ENCODE assay signal across 8 cellular contexts in the genomic region with DNA sequence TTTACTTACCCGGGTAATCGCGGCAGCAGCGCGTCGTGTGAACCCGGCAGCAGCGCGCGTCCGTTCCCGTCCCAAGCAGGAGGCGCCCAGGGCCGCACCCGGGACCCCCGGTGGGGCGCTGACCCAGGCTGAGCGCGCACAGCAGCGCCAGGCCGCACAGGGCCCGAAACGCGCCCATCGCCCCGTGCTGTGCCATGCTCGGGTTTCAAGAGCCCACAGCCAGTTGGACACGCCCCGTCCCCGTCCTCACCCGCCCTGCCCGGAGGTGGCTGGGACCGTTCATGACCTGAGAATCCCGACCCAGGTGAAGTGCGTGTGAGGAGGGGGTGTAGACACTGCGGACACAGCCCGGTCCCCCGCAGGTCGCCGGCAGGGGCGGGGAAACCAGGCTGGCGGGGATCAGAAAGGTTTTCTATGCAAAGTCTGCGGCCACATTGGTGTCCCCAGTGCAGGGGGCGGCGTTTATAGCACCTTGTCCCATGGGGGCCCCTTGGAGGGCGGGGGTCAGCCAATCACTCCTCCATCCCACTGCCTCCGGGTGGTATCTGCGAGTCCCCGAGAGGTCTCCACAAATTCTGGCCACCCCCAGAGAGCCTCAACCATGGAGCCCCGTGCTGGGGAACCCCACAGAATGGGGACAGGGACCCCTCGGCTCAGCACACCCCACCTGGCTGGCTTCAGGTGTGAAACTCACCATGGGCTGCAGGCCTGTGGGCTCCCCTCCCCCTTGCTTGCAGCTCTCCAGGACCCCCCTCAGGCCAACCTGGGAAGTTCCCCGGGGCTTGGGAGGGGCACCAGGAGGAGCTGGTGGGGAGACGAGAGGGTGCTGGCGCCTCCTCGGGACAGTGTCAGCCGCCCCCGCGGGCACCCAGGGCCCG. TPM values are rescaled to one million over a fixed set of nuclear protein-coding genes. Genes with fewer than 3 reads are reported as not detected.
DNase-seq lines count a peak whose midpoint lies in the region; ATAC-seq and TF ChIP-seq lines count a peak whose summit lies in the region.
"Had no signal": no experiment of that assay in that cellular context is flagged by ENCODE, and none has a peak within 500 bp of the region (broad histone marks: within the 10 kb centered on the region; RNA-seq: fewer than 3 reads in every experiment).

A gene with protein sequence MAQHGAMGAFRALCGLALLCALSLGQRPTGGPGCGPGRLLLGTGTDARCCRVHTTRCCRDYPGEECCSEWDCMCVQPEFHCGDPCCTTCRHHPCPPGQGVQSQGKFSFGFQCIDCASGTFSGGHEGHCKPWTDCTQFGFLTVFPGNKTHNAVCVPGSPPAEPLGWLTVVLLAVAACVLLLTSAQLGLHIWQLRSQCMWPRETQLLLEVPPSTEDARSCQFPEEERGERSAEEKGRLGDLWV (minus strand): TSS at position 217 of the 878 bp plus-strand sequence. CDS start 21 bp downstream, at position 196.

- TF ChIP-seq POLR2A in spleen (IDR thresholded peaks at IDR 0.05) = no peak

- no peaks in the 10 kb centered on the region for H3K9me3 Mint-ChIP-seq in activated CD4-positive, alpha-beta T cell treated with anti-CD3 and anti-CD28 coated beads, Interleukin-2, amount 10 ng/mL, durations not matched to agents 24 days and 14 days
- H3K9me3 Mint-ChIP-seq in glutamatergic neuron (ENCODE audit: unreplicated experiment) = peaks cover 5% of the 10 kb centered on the region

- TF ChIP-seq CTCF in glutamatergic neuron (IDR thresholded peaks at IDR 0.05; ENCODE audit: partially characterized antibody, unreplicated experiment) (no peak), spleen (IDR thresholded peaks at IDR 0.05 in 8 of 11, conservative IDR thresholded peaks at IDR 0.05 in 3 of 11) (peak in 1 of 11 experiments; percentile 28)

- H3K4me3 Mint-ChIP-seq in activated CD4-positive, alpha-beta T cell treated with anti-CD3 and anti-CD28 coated beads, Interleukin-2, amount 10 ng/mL, durations not matched to agents 24 days and 14 days = peak within 1 kb of the TSS; percentile 91
- H3K4me3 Mint-ChIP-seq in glutamatergic neuron (ENCODE audit: unreplicated experiment) = no peak within 1 kb of the TSS

- no peaks in the 10 kb centered on the region for H3K27me3 Mint-ChIP-seq in activated CD4-positive, alpha-beta T cell treated with anti-CD3 and anti-CD28 coated beads, Interleukin-2, amount 10 ng/mL, durations not matched to agents 24 days and 14 days
- peaks cover 6% of the 10 kb centered on the region for H3K27me3 Mint-ChIP-seq in glutamatergic neuron (ENCODE audit: unreplicated experiment)

- H3K4me1 Mint-ChIP-seq in activated CD4-positive, alpha-beta T cell treated with anti-CD3 and anti-CD28 coated beads, Interleukin-2, amount 10 ng/mL, durations not matched to agents 24 days and 14 days = peaks cover 30% of the 10 kb centered on the region
- H3K4me1 Mint-ChIP-seq in glutamatergic neuron (ENCODE audit: low read depth, unreplicated experiment) = peaks cover 10% of the 10 kb centered on the region

- intact Hi-C loops in activated CD4-positive, alpha-beta T cell treated with anti-CD3 and anti-CD28 coated beads, Interleukin-2, amount 10 ng/mL, durations not matched to agents 24 days and 14 days (cut with micrococcal nuclease) = loop anchor here (5.0 to 10.0 kb wide), 5 partner anchors 46 to 172 kb away; a partner anchor contains a TSS
- intact Hi-C loops in spleen (cut with DNase I; ENCODE audit: low total_unique reads) = no loop called here

- peak within 1 kb of the TSS; percentile 12 to 68 (median 30) for H3K4me3 ChIP-seq in spleen
- H3K4me3 ChIP-seq: SK-N-MC had no signal

- H3K27me3 ChIP-seq in spleen (replicated peaks in 1 of 7) = peaks cover 0 to 79% (median 27%) of the 10 kb centered on the region in 7 donors

- WGBS in spleen, 5 donors = 5 to 11% (median 7%) methylated on average over 38 to 59 of the region's 59 CpGs

- H3K36me3 Mint-ChIP-seq in activated CD4-positive, alpha-beta T cell treated with anti-CD3 and anti-CD28 coated beads, Interleukin-2, amount 10 ng/mL, durations not matched to agents 24 days and 14 days (ENCODE audit: low read depth) = peaks cover 37% of the 10 kb centered on the region
- no peaks in the 10 kb centered on the region for H3K36me3 Mint-ChIP-seq in glutamatergic neuron (ENCODE audit: unreplicated experiment)

- peaks cover 32 to 74% (median 47%) of the 10 kb centered on the region in 6 donors for H3K4me1 ChIP-seq in spleen

- peak; percentile 84 for DNase-seq in activated CD4-positive, alpha-beta T cell treated with anti-CD3 and anti-CD28 coated beads, Interleukin-2, amount 10 ng/mL, durations not matched to agents 24 days and 14 days
- DNase-seq in glutamatergic neuron (peak; percentile 25), spleen (peak; percentile 81), A172 (ENCODE audit: low spot score) (no peak), NCI-H187 treated with DMSO at 0.1 percent for 48 hours (lab: John Stamatoyannopoulos, UW) (no peak), C1 segment of cervical spinal cord (lab: John Stamatoyannopoulos, UW) (no peak)

- peaks cover 0 to 7% (median 0%) of the 10 kb centered on the region in 6 donors for H3K36me3 ChIP-seq in spleen

- ATAC-seq in HG02678 (IDR thresholded peaks at IDR 0.05; ENCODE audit: unreplicated experiment) = peak; percentile 37

- H3K27ac ChIP-seq in spleen = peak within 1 kb of the TSS in 3 of 8 donors; percentile 14 to 70 (median 53)
- H3K27ac ChIP-seq: SK-N-MC had no signal

- no peaks in the 10 kb centered on the region for H3K9me3 ChIP-seq in spleen

- peak within 1 kb of the TSS; percentile 98 for H3K27ac Mint-ChIP-seq in activated CD4-positive, alpha-beta T cell treated with anti-CD3 and anti-CD28 coated beads, Interleukin-2, amount 10 ng/mL, durations not matched to agents 24 days and 14 days
- H3K27ac Mint-ChIP-seq in glutamatergic neuron (ENCODE audit: unreplicated experiment) = peak within 1 kb of the TSS; percentile 33

RNA-seq across cellular contexts. Expression of the gene that starts here (rescaled TPM):
- 250 and 254 TPM in 2 replicates for total RNA-seq in activated CD4-positive, alpha-beta T cell treated with anti-CD3 and anti-CD28 coated beads, Interleukin-2, amount 10 ng/mL, durations not matched to agents 24 days and 14 days
- total RNA-seq in glutamatergic neuron (ENCODE audit: unreplicated experiment) (3.0 TPM), spleen (1 to 10 TPM; 5.2 to 9.9 (median 7.5) TPM)
- 10 to 100 TPM in 1 of 3 donors, 1 to 10 TPM in 2; 7.2 to 16.3 (median 9.3) TPM for polyA plus RNA-seq in spleen
- not detected in 2 replicates for total RNA-seq in A172 (2014; rRNA removed; shearing (Covaris generic))

Comparison
In these comparisons a context has a peak if more than half of its experiments do, and no peak if none do; other contexts are left out.
1. RNA of the gene that starts here (total RNA-seq): 250 to 254 TPM in activated CD4-positive, alpha-beta T cell treated with anti-CD3 and anti-CD28 coated beads, Interleukin-2, amount 10 ng/mL, durations not matched to agents 24 days and 14 days; 5.2 to 9.9 TPM in spleen, 3.0 TPM in glutamatergic neuron (single experiment) and not detected in A172; every median in the first group is over 10 times any median in the second.
2. DNase-seq: peak in activated CD4-positive, alpha-beta T cell treated with anti-CD3 and anti-CD28 coated beads, Interleukin-2, amount 10 ng/mL, durations not matched to agents 24 days and 14 days (single experiment), glutamatergic neuron (single experiment) and spleen (single experiment); none in A172 (single experiment), NCI-H187 treated with DMSO at 0.1 percent for 48 hours (single experiment) and C1 segment of cervical spinal cord (0 of 14).